ENCODE assay signal across 7 cellular contexts in the genomic region with DNA sequence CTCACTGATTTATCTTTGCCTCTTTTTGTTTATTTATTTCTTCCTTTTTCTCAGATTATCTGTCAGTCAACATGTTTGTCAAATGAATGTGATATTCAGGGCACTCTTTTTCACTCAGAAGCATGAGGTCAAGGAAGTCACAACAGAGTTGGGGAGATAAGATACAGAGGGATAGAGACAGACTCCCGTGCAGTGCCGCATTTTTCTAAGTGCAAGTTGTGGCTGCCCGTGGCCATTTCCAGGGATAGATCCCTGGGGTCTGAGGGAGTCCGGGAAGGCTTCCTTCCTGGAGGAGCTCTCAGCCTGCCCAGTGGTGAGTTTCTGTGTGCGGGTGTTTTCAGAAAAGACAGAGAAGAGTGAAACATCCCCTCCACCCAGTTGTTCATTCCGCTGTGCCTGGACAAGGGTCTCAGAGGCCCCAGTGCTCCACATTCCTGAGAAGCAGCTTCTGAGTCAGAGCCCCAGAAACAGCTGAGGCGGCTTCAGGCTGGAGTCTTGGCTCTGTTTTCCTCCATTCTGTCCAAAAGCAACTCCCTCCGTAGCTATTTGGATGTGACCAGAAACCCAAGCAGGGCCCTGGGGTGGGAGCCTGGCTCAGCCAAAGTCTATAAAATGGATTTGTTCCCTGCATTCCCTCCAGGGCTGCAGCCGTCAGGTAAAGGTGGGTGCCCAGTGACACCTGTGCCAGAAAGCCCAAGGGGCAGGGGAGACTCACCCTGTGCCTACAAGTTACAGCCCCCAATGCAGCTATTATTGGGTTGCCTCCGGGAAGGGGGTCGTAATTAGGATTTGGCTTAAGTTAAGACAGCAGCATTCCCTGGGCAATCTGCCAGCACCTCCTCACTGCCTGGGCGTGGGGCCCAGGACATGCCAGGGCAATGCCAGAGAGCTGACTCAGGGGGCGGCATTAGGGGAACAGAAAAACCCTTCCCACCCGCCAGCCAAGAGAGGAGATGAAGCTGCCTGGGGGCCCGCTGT. TPM values are rescaled to one million over a fixed set of nuclear protein-coding genes. Genes with fewer than 3 reads are reported as not detected.
DNase-seq lines count a peak whose midpoint lies in the region; ATAC-seq and TF ChIP-seq lines count a peak whose summit lies in the region.

No MANE protein-coding gene starts in this region.

- 36 to 45% (median 44%) methylated on average over 15 of the region's 15 CpGs for WGBS in adipose tissue, 3 donors

- TF ChIP-seq RAD21 in Ishikawa (IDR thresholded peaks at IDR 0.05; ENCODE audit: low read depth) = peak; percentile 23

- no peaks in the 10 kb centered on the region for H3K36me3 ChIP-seq in skeletal muscle tissue (ENCODE audit: control insufficient read depth in 3 of 3, insufficient read depth in 3 of 3, low read length in 3 of 3)

- peak overlapping the region; percentile 43 to 60 (median 47) for H3K4me3 ChIP-seq in skeletal muscle tissue (ENCODE audit: low read length in 3 of 3)

- H3K9me3 ChIP-seq in skeletal muscle tissue (ENCODE audit: control insufficient read depth in 3 of 3, low read length in 3 of 3) = no peaks in the 10 kb centered on the region

- DNase-seq in left cardiac atrium = peak; percentile 86

- H3K27ac ChIP-seq in adipose tissue (ENCODE audit: low read depth, low read length) = peak overlapping the region; percentile 21
- peak overlapping the region; percentile 89 for H3K27ac ChIP-seq in skeletal muscle tissue (ENCODE audit: low read depth, low read length)

- intact Hi-C loops in left cardiac atrium (cut with DNase I) = loop anchor here (1.0 to 10.0 kb wide), 5 partner anchors 50 to 195 kb away; no protein-coding TSS in a partner anchor

- TF ChIP-seq EP300 in Ishikawa (IDR thresholded peaks at IDR 0.05; ENCODE audit: borderline replicate concordance) = peak; percentile 95

- peaks cover 31 to 35% (median 33%) of the 10 kb centered on the region in 3 donors for H3K4me1 ChIP-seq in skeletal muscle tissue (ENCODE audit: control insufficient read depth in 3 of 3, insufficient read depth in 3 of 3, low read length in 3 of 3)

- H3K9ac ChIP-seq in skeletal muscle tissue (ENCODE audit: low read depth in 1 of 3, low read length in 3 of 3) = peak overlapping the region; percentile 67 to 74 (median 71)

- ATAC-seq in left cardiac atrium = peak; percentile 81 to 83
- ATAC-seq in GM18861 (IDR thresholded peaks at IDR 0.05; ENCODE audit: unreplicated experiment) = no peak
- ATAC-seq in GM18517 (IDR thresholded peaks at IDR 0.05; ENCODE audit: unreplicated experiment) = no peak
- no peak for ATAC-seq in HG03139 (IDR thresholded peaks at IDR 0.05; ENCODE audit: unreplicated experiment)

- H3K27me3 ChIP-seq in skeletal muscle tissue (ENCODE audit: control insufficient read depth in 3 of 3, insufficient read depth in 3 of 3, low read length in 3 of 3) = no peaks in the 10 kb centered on the region

TF ChIP-seq in Ishikawa, 13 proteins besides CTCF, POLR2A, EP300 and RAD21:
- peak; percentile 80 for TF ChIP-seq FOXM1 (IDR thresholded peaks at IDR 0.05; ENCODE audit: borderline replicate concordance, low read depth)
- TF ChIP-seq NFIC (IDR thresholded peaks at IDR 0.05) = peak; percentile 99
- peak; percentile 99 for TF ChIP-seq ZBTB7A (IDR thresholded peaks at IDR 0.05; ENCODE audit: low read depth)
- peak; percentile 49; the same call in 1 of the 2 replicates for TF ChIP-seq EGR1 (IDR thresholded peaks at IDR 0.05)
- TF ChIP-seq CEBPB (IDR thresholded peaks at IDR 0.05) = no peak
- TF ChIP-seq, protein P1, sequence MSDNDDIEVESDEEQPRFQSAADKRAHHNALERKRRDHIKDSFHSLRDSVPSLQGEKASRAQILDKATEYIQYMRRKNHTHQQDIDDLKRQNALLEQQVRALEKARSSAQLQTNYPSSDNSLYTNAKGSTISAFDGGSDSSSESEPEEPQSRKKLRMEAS (IDR thresholded peaks at IDR 0.05) = peak; percentile 68
- TF ChIP-seq, protein P2, sequence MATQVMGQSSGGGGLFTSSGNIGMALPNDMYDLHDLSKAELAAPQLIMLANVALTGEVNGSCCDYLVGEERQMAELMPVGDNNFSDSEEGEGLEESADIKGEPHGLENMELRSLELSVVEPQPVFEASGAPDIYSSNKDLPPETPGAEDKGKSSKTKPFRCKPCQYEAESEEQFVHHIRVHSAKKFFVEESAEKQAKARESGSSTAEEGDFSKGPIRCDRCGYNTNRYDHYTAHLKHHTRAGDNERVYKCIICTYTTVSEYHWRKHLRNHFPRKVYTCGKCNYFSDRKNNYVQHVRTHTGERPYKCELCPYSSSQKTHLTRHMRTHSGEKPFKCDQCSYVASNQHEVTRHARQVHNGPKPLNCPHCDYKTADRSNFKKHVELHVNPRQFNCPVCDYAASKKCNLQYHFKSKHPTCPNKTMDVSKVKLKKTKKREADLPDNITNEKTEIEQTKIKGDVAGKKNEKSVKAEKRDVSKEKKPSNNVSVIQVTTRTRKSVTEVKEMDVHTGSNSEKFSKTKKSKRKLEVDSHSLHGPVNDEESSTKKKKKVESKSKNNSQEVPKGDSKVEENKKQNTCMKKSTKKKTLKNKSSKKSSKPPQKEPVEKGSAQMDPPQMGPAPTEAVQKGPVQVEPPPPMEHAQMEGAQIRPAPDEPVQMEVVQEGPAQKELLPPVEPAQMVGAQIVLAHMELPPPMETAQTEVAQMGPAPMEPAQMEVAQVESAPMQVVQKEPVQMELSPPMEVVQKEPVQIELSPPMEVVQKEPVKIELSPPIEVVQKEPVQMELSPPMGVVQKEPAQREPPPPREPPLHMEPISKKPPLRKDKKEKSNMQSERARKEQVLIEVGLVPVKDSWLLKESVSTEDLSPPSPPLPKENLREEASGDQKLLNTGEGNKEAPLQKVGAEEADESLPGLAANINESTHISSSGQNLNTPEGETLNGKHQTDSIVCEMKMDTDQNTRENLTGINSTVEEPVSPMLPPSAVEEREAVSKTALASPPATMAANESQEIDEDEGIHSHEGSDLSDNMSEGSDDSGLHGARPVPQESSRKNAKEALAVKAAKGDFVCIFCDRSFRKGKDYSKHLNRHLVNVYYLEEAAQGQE (IDR thresholded peaks at IDR 0.05; ENCODE audit: low read depth) = no peak
- peak; percentile 95 for TF ChIP-seq TCF12 (IDR thresholded peaks at IDR 0.05; ENCODE audit: low read depth)
- TF ChIP-seq, protein P3, sequence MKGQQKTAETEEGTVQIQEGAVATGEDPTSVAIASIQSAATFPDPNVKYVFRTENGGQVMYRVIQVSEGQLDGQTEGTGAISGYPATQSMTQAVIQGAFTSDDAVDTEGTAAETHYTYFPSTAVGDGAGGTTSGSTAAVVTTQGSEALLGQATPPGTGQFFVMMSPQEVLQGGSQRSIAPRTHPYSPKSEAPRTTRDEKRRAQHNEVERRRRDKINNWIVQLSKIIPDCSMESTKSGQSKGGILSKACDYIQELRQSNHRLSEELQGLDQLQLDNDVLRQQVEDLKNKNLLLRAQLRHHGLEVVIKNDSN (IDR thresholded peaks at IDR 0.05) = no peak
- no peak; the same call in 1 of the 2 replicates for TF ChIP-seq CREB1 (IDR thresholded peaks at IDR 0.05; ENCODE audit: low read depth)
- TF ChIP-seq YY1 (IDR thresholded peaks at IDR 0.05; ENCODE audit: low read depth) = peak; percentile 4
- TF ChIP-seq TEAD4 (IDR thresholded peaks at IDR 0.05) = peak; percentile 99
- TF ChIP-seq TAF1 (IDR thresholded peaks at IDR 0.05; ENCODE audit: low read depth) = no peak
TF ChIP-seq in Ishikawa: peak in this region for 8.

RNA-seq across cellular contexts. Expression of a gene that starts 13.0 kb away (rescaled TPM):
- polyA plus RNA-seq in adipose tissue = 10 to 100 TPM in 2 of 3 donors, 1 to 10 TPM in 1; 6.2 to 13.5 (median 12.8) TPM
- 10 to 100 TPM; 12.0 to 12.4 TPM for total RNA-seq in left cardiac atrium
- total RNA-seq in skeletal muscle tissue = 16.2 TPM

RNA-seq across cellular contexts. Expression of a gene that starts 23.6 kb away (rescaled TPM):
- polyA plus RNA-seq in adipose tissue = 100 to 1,000 TPM in 1 of 3 donors, 10 to 100 TPM in 1, 1 to 10 TPM in 1; 3.6 to 175 (median 29.8) TPM
- 10 to 100 TPM in 1 of 2 donors, 1 to 10 TPM in 1; 9.2 to 20.1 TPM for total RNA-seq in left cardiac atrium
- 21.4 TPM for total RNA-seq in skeletal muscle tissue

Comparison
In these comparisons a context has a peak if more than half of its experiments do, and no peak if none do; other contexts are left out.
1. ATAC-seq: peak in left cardiac atrium (2 of 2); none in GM18861 (single experiment), GM18517 (single experiment) and HG03139 (single experiment).